10 cellular contexts compared by ENCODE assay signal in genomic region chr20:62159835-62160234, GRCh38. TPM values are rescaled to one million over a fixed set of nuclear protein-coding genes. Genes with fewer than 3 reads are reported as not detected.
DNase-seq lines count a peak whose midpoint lies in the region; ATAC-seq and TF ChIP-seq lines count a peak whose summit lies in the region.
"Had no signal": no experiment of that assay in that cellular context is flagged by ENCODE, and none has a peak within 500 bp of the region (broad histone marks: within the 10 kb centered on the region; RNA-seq: fewer than 3 reads in every experiment).

No MANE protein-coding gene starts in this region.

- H3K4me2 ChIP-seq in neural progenitor cell = no peak overlapping the region

- no peaks in the 10 kb centered on the region for H3K9me3 Mint-ChIP-seq in CD4-positive, alpha-beta memory T cell
- no peaks in the 10 kb centered on the region for H3K9me3 Mint-ChIP-seq in neural progenitor cell

- H3K27ac Mint-ChIP-seq in CD4-positive, alpha-beta memory T cell = peak overlapping the region in 5 of 7 donors; percentile 52 to 83 (median 68)
- H3K27ac Mint-ChIP-seq in neural progenitor cell = peak overlapping the region; percentile 72

- H3F3A ChIP-seq in neural progenitor cell (ENCODE audit: low read depth) = no peaks in the 10 kb centered on the region

- no peaks in the 10 kb centered on the region for H3K9me3 ChIP-seq in CD4-positive, alpha-beta memory T cell (ENCODE audit: control insufficient read depth in 1 of 2, low read length in 2 of 2)
- H3K9me3 ChIP-seq in neural progenitor cell (ENCODE audit: low read depth) (no peaks in the 10 kb centered on the region), testis (no peaks in the 10 kb centered on the region)

- intact Hi-C loops in CD4-positive, alpha-beta memory T cell (cut with micrococcal nuclease) = no loop called here
- intact Hi-C loops in testis (cut with DNase I; ENCODE audit: low total_unique reads) = no loop called here

- peaks cover 12% of the 10 kb centered on the region for H3K4me1 ChIP-seq in CD4-positive, alpha-beta memory T cell (ENCODE audit: insufficient read depth, low read length)
- H3K4me1 ChIP-seq in neural progenitor cell (peaks cover 7% of the 10 kb centered on the region), testis (peaks cover 6% of the 10 kb centered on the region)

- H3K79me2 ChIP-seq in neural progenitor cell (ENCODE audit: low read depth) = peaks cover 42% of the 10 kb centered on the region

- CTCF ChIA-PET in CD4-positive, alpha-beta memory T cell (lab: Charles Lee; ENCODE audit: partially characterized antibody) = no interaction called here

- peak overlapping the region in 3 of 8 donors; percentile 18 to 46 (median 22) for H3K4me3 Mint-ChIP-seq in CD4-positive, alpha-beta memory T cell
- H3K4me3 Mint-ChIP-seq in neural progenitor cell = peak overlapping the region; percentile 18

- ATAC-seq in HG03432 (IDR thresholded peaks at IDR 0.05; ENCODE audit: unreplicated experiment) (peak; percentile 55), GM21717 (IDR thresholded peaks at IDR 0.05; ENCODE audit: unreplicated experiment) (no peak), HG02870 (IDR thresholded peaks at IDR 0.05; ENCODE audit: unreplicated experiment) (no peak), HG02759 (IDR thresholded peaks at IDR 0.05; ENCODE audit: unreplicated experiment) (no peak)

- POLR2A ChIA-PET in CD4-positive, alpha-beta memory T cell (lab: Charles Lee; ENCODE audit: partially characterized antibody) = no interaction called here

- H4K20me1 ChIP-seq in neural progenitor cell (ENCODE audit: low read depth) = peaks cover 44% of the 10 kb centered on the region

- WGBS in testis, 2 donors = 86 to 89% methylated on average over 8 to 14 of the region's 14 CpGs

- H3K4me1 Mint-ChIP-seq in CD4-positive, alpha-beta memory T cell = peaks cover 4 to 17% (median 5%) of the 10 kb centered on the region in 4 donors
- peaks cover 11% of the 10 kb centered on the region for H3K4me1 Mint-ChIP-seq in neural progenitor cell

- H3K4me3 ChIP-seq in CD4-positive, alpha-beta memory T cell (ENCODE audit: low read length in 2 of 2) = no peak overlapping the region
- H3K4me3 ChIP-seq in neural progenitor cell = no peak overlapping the region
- no peak overlapping the region for H3K4me3 ChIP-seq in testis

- no peak for DNase-seq in CD4-positive, alpha-beta memory T cell
- peak; percentile 46 for DNase-seq in activated CD8-positive, alpha-beta memory T cell treated with anti-CD3 and anti-CD28 coated beads, Interleukin-2, amount 50 U/mL, for 4 hours
- DNase-seq in neural progenitor cell (ENCODE audit: low spot score) (no peak), testis (no peak)
- DNase-seq: NCI-H446, small intestine had no signal

- no peak overlapping the region for H3K9ac ChIP-seq in neural progenitor cell

- no peaks in the 10 kb centered on the region for H3K27me3 ChIP-seq in CD4-positive, alpha-beta memory T cell (ENCODE audit: insufficient read depth, low read length)
- no peaks in the 10 kb centered on the region for H3K27me3 ChIP-seq in neural progenitor cell
- H3K27me3 ChIP-seq in testis = no peaks in the 10 kb centered on the region

- no peaks in the 10 kb centered on the region for H3K27me3 Mint-ChIP-seq in CD4-positive, alpha-beta memory T cell
- peaks cover 6% of the 10 kb centered on the region for H3K27me3 Mint-ChIP-seq in neural progenitor cell (ENCODE audit: insufficient read depth, low read depth)

- no peak overlapping the region for H2AFZ ChIP-seq in neural progenitor cell (replicated peaks)

- H3K36me3 ChIP-seq in CD4-positive, alpha-beta memory T cell (ENCODE audit: insufficient read depth, low read length) = peaks cover 5% of the 10 kb centered on the region
- no peaks in the 10 kb centered on the region for H3K36me3 ChIP-seq in neural progenitor cell
- H3K36me3 ChIP-seq in testis (ENCODE audit: low read depth, missing control alignments) = no peaks in the 10 kb centered on the region

- peaks cover 14 to 23% of the 10 kb centered on the region in 2 donors for H3K36me3 Mint-ChIP-seq in CD4-positive, alpha-beta memory T cell
- peaks cover 11% of the 10 kb centered on the region for H3K36me3 Mint-ChIP-seq in neural progenitor cell

- TF ChIP-seq CTCF in neural progenitor cell (IDR thresholded peaks at IDR 0.05) = no peak
- no peak for TF ChIP-seq CTCF in testis (IDR thresholded peaks at IDR 0.05)

- H3K27ac ChIP-seq in CD4-positive, alpha-beta memory T cell (ENCODE audit: low read depth, low read length) = no peak overlapping the region
- H3K27ac ChIP-seq in neural progenitor cell (no peak overlapping the region), testis (no peak overlapping the region)

- no peak for TF ChIP-seq POLR2A in testis (IDR thresholded peaks at IDR 0.05)

RNA-seq across cellular contexts. Expression of gene SS18L1, which starts 16.3 kb away (rescaled TPM):
- 10 to 100 TPM; 22.7 to 24.8 TPM for total RNA-seq in CD4-positive, alpha-beta memory T cell
- 1 to 10 TPM in 1 of 2 donors, under 1 TPM in 1; 0.71 to 1.4 TPM for polyA plus RNA-seq in CD4-positive, alpha-beta memory T cell
- 25.5 and 26.1 TPM in 2 replicates for total RNA-seq in neural progenitor cell (ENCODE audit: low replicate concordance)
- 10 to 100 TPM; 54.6 to 69.5 TPM for total RNA-seq in testis
- polyA plus RNA-seq in testis (ENCODE audit: insufficient read depth, low read depth, low replicate concordance) = 16.2 TPM

RNA-seq across cellular contexts. Expression of gene PSMA7, which starts 16.6 kb away (rescaled TPM):
- 100 to 1,000 TPM; 182 to 190 TPM for total RNA-seq in CD4-positive, alpha-beta memory T cell
- polyA plus RNA-seq in CD4-positive, alpha-beta memory T cell = 100 to 1,000 TPM; 437 to 598 TPM
- total RNA-seq in neural progenitor cell (ENCODE audit: low replicate concordance) (237 and 310 TPM in 2 replicates), testis (100 to 1,000 TPM; 146 to 203 TPM)
- 124 TPM for polyA plus RNA-seq in testis (ENCODE audit: insufficient read depth, low read depth, low replicate concordance)

RNA-seq across cellular contexts. Expression of gene MTG2, which starts 23.0 kb away (rescaled TPM):
- 10 to 100 TPM; 48.5 to 50.7 TPM for total RNA-seq in CD4-positive, alpha-beta memory T cell
- polyA plus RNA-seq in CD4-positive, alpha-beta memory T cell = 10 to 100 TPM; 15.9 to 23.9 TPM
- 16.2 and 19.2 TPM in 2 replicates for total RNA-seq in neural progenitor cell (ENCODE audit: low replicate concordance)
- total RNA-seq in testis = 10 to 100 TPM; 61.9 to 76.8 TPM
- 53.3 TPM for polyA plus RNA-seq in testis (ENCODE audit: insufficient read depth, low read depth, low replicate concordance)

RNA-seq across cellular contexts. Expression of gene LSM14B, which starts 37.6 kb away (rescaled TPM):
- total RNA-seq in CD4-positive, alpha-beta memory T cell = 10 to 100 TPM; 48.5 to 50.3 TPM
- 1 to 10 TPM in 1 of 2 donors, under 1 TPM in 1; 0.78 to 1.2 TPM for polyA plus RNA-seq in CD4-positive, alpha-beta memory T cell
- 52.6 and 82.1 TPM in 2 replicates for total RNA-seq in neural progenitor cell (ENCODE audit: low replicate concordance)
- total RNA-seq in testis = 100 to 1,000 TPM; 116 to 137 TPM
- polyA plus RNA-seq in testis (ENCODE audit: insufficient read depth, low read depth, low replicate concordance) = 91.0 TPM
